In genomic region chr11:12282676-12283075, GRCh38 we compare ENCODE assay signal across 22 cellular contexts.
DNase-seq lines count a peak whose midpoint lies in the region; ATAC-seq and TF ChIP-seq lines count a peak whose summit lies in the region.
"Had no signal": no experiment of that assay in that cellular context is flagged by ENCODE, and none has a peak within 500 bp of the region (broad histone marks: within the 10 kb centered on the region; RNA-seq: fewer than 3 reads in every experiment).

No MANE protein-coding gene starts in this region.

- H3K9me3 ChIP-seq in RWPE2 (ENCODE audit: severe bottlenecking): no peaks in the 10 kb centered on the region
- H3K9me3 ChIP-seq in smooth muscle cell (replicated peaks; ENCODE audit: low read depth): no peaks in the 10 kb centered on the region

- no peak overlapping the region for H2AFZ ChIP-seq in smooth muscle cell (ENCODE audit: low read depth)

- peaks cover 30% of the 10 kb centered on the region for H3F3A ChIP-seq in smooth muscle cell (ENCODE audit: low read depth)

- intact Hi-C loops in activated CD4-positive, alpha-beta T cell treated with anti-CD3 and anti-CD28 coated beads, Interleukin-2, amount 10 ng/mL, durations not matched to agents 24 days and 14 days (cut with micrococcal nuclease): loop anchor here (5.0 to 10.0 kb wide), 3 partner anchors 165 to 485 kb away; no protein-coding TSS in a partner anchor

- H3K27me3 ChIP-seq in RWPE2 (ENCODE audit: insufficient read depth, poor library complexity, severe bottlenecking) (no peaks in the 10 kb centered on the region), smooth muscle cell (ENCODE audit: low read depth) (no peaks in the 10 kb centered on the region)

- DNase-seq in activated CD4-positive, alpha-beta T cell treated with anti-CD3 and anti-CD28 coated beads, Interleukin-2, amount 10 ng/mL, durations not matched to agents 24 days and 14 days: peak; percentile 45
- no peak for DNase-seq in activated CD4-positive, alpha-beta T cell treated with anti-CD3 and anti-CD28 coated beads for 4 hours
- DNase-seq in RWPE2 (ENCODE audit: low spot score) (no peak), epithelial cell of esophagus (ENCODE audit: low read depth) (peak; percentile 75), smooth muscle cell (lab: John Stamatoyannopoulos, UW; ENCODE audit: unreplicated experiment) (no peak), NCI-H128 (lab: John Stamatoyannopoulos, UW; ENCODE audit: unreplicated experiment) (no peak)
- DNase-seq in natural killer cell treated with Interleukin-12 subunit alpha and Interleukin-12 subunit beta and Interleukin-15 and Interleukin-18, amount 100 ng/mL, for 72 hours (ENCODE audit: low spot score): no peak
- DNase-seq: 8988T, Calu3, DMS153, H7, KBM-7, NCI-H1092, NCI-H2029 treated with DMSO at 0.1 percent for 48 hours, NCI-H2171, NCI-H526, RPMI8226 had no signal

- no peaks in the 10 kb centered on the region for H3K9me3 Mint-ChIP-seq in activated CD4-positive, alpha-beta T cell treated with anti-CD3 and anti-CD28 coated beads, Interleukin-2, amount 10 ng/mL, durations not matched to agents 24 days and 14 days
- no peaks in the 10 kb centered on the region for H3K9me3 Mint-ChIP-seq in natural killer cell treated with Interleukin-12 subunit alpha and Interleukin-12 subunit beta and Interleukin-15 and Interleukin-18, amount 100 ng/mL, for 72 hours
- H3K9me3 Mint-ChIP-seq: CD8-positive, alpha-beta memory T cell had no signal

- peaks cover 2% of the 10 kb centered on the region for H3K36me3 Mint-ChIP-seq in activated CD4-positive, alpha-beta T cell treated with anti-CD3 and anti-CD28 coated beads, Interleukin-2, amount 10 ng/mL, durations not matched to agents 24 days and 14 days (ENCODE audit: low read depth)
- H3K36me3 Mint-ChIP-seq in natural killer cell treated with Interleukin-12 subunit alpha and Interleukin-12 subunit beta and Interleukin-15 and Interleukin-18, amount 100 ng/mL, for 72 hours: no peaks in the 10 kb centered on the region

- peaks cover 10% of the 10 kb centered on the region for H3K36me3 ChIP-seq in RWPE2 (ENCODE audit: low read depth)
- H3K36me3 ChIP-seq in smooth muscle cell (ENCODE audit: low read depth): no peaks in the 10 kb centered on the region

- H3K4me1 Mint-ChIP-seq in activated CD4-positive, alpha-beta T cell treated with anti-CD3 and anti-CD28 coated beads, Interleukin-2, amount 10 ng/mL, durations not matched to agents 24 days and 14 days: peaks cover 18% of the 10 kb centered on the region
- H3K4me1 Mint-ChIP-seq in natural killer cell treated with Interleukin-12 subunit alpha and Interleukin-12 subunit beta and Interleukin-15 and Interleukin-18, amount 100 ng/mL, for 72 hours (ENCODE audit: low read depth in 2 of 2): no peaks in the 10 kb centered on the region
- H3K4me1 Mint-ChIP-seq: CD8-positive, alpha-beta memory T cell had no signal

- peaks cover 14% of the 10 kb centered on the region for H3K79me2 ChIP-seq in smooth muscle cell (ENCODE audit: low read depth)

- peak overlapping the region; percentile 16 for H3K27ac ChIP-seq in RWPE2 (ENCODE audit: poor library complexity, severe bottlenecking)
- H3K27ac ChIP-seq in smooth muscle cell (ENCODE audit: low read depth): peak overlapping the region; percentile 99
- H3K27ac ChIP-seq: C4-2B, HL-60, SK-N-MC had no signal

- no peaks in the 10 kb centered on the region for H3K27me3 Mint-ChIP-seq in activated CD4-positive, alpha-beta T cell treated with anti-CD3 and anti-CD28 coated beads, Interleukin-2, amount 10 ng/mL, durations not matched to agents 24 days and 14 days
- no peaks in the 10 kb centered on the region for H3K27me3 Mint-ChIP-seq in natural killer cell treated with Interleukin-12 subunit alpha and Interleukin-12 subunit beta and Interleukin-15 and Interleukin-18, amount 100 ng/mL, for 72 hours
- H3K27me3 Mint-ChIP-seq: CD8-positive, alpha-beta memory T cell had no signal

- no peak for ATAC-seq in RWPE2 (ENCODE audit: low read depth)
- no peak for ATAC-seq in natural killer cell treated with Interleukin-12 subunit alpha and Interleukin-12 subunit beta and Interleukin-15 and Interleukin-18, amount 100 ng/mL, for 72 hours
- ATAC-seq in HG03521 (IDR thresholded peaks at IDR 0.05; ENCODE audit: unreplicated experiment): no peak

- H3K4me3 Mint-ChIP-seq in activated CD4-positive, alpha-beta T cell treated with anti-CD3 and anti-CD28 coated beads, Interleukin-2, amount 10 ng/mL, durations not matched to agents 24 days and 14 days: no peak overlapping the region
- no peak overlapping the region for H3K4me3 Mint-ChIP-seq in natural killer cell treated with Interleukin-12 subunit alpha and Interleukin-12 subunit beta and Interleukin-15 and Interleukin-18, amount 100 ng/mL, for 72 hours
- H3K4me3 Mint-ChIP-seq: CD8-positive, alpha-beta memory T cell had no signal

- peak overlapping the region; percentile 67 for H3K9ac ChIP-seq in smooth muscle cell (ENCODE audit: low read depth)

- no peak overlapping the region for H3K4me3 ChIP-seq in RWPE2 (ENCODE audit: severe bottlenecking)
- no peak overlapping the region for H3K4me3 ChIP-seq in epithelial cell of esophagus (ENCODE audit: low read length)
- no peak overlapping the region for H3K4me3 ChIP-seq in smooth muscle cell
- H3K4me3 ChIP-seq: SK-N-MC had no signal

- H4K20me1 ChIP-seq in smooth muscle cell (ENCODE audit: low read depth): no peaks in the 10 kb centered on the region

- no peak overlapping the region for H3K27ac Mint-ChIP-seq in activated CD4-positive, alpha-beta T cell treated with anti-CD3 and anti-CD28 coated beads, Interleukin-2, amount 10 ng/mL, durations not matched to agents 24 days and 14 days
- no peak overlapping the region for H3K27ac Mint-ChIP-seq in natural killer cell treated with Interleukin-12 subunit alpha and Interleukin-12 subunit beta and Interleukin-15 and Interleukin-18, amount 100 ng/mL, for 72 hours

- H3K4me2 ChIP-seq in smooth muscle cell: peak overlapping the region; percentile 79

- peaks cover 33% of the 10 kb centered on the region for H3K4me1 ChIP-seq in RWPE2 (ENCODE audit: insufficient read depth, poor library complexity, severe bottlenecking)
- peaks cover 42% of the 10 kb centered on the region for H3K4me1 ChIP-seq in smooth muscle cell (ENCODE audit: low read depth)

- 71% methylated on average over 6 of the region's 6 CpGs for WGBS in smooth muscle cell (ENCODE audit: low lambda C conversion rate)

- TF ChIP-seq CTCF in RWPE2 (IDR thresholded peaks at IDR 0.05; ENCODE audit: poor library complexity, severe bottlenecking) (no peak), epithelial cell of esophagus (IDR thresholded peaks at IDR 0.05; ENCODE audit: insufficient read depth, low read depth, low read length, missing control alignments) (peak; percentile 7), smooth muscle cell (IDR thresholded peaks at IDR 0.05; ENCODE audit: borderline replicate concordance, insufficient read depth, poor library complexity, severe bottlenecking) (no peak)

Comparison
In these comparisons a context has a peak if more than half of its experiments do, and no peak if none do; other contexts are left out.
1. DNase-seq: peak in activated CD4-positive, alpha-beta T cell treated with anti-CD3 and anti-CD28 coated beads, Interleukin-2, amount 10 ng/mL, durations not matched to agents 24 days and 14 days (single experiment) and epithelial cell of esophagus (single experiment); none in activated CD4-positive, alpha-beta T cell treated with anti-CD3 and anti-CD28 coated beads for 4 hours (0 of 2), RWPE2 (single experiment), smooth muscle cell (single experiment), NCI-H128 (single experiment) and natural killer cell treated with Interleukin-12 subunit alpha and Interleukin-12 subunit beta and Interleukin-15 and Interleukin-18, amount 100 ng/mL, for 72 hours (single experiment).